ENCODE assay signal across 14 cellular contexts in the genomic region with DNA sequence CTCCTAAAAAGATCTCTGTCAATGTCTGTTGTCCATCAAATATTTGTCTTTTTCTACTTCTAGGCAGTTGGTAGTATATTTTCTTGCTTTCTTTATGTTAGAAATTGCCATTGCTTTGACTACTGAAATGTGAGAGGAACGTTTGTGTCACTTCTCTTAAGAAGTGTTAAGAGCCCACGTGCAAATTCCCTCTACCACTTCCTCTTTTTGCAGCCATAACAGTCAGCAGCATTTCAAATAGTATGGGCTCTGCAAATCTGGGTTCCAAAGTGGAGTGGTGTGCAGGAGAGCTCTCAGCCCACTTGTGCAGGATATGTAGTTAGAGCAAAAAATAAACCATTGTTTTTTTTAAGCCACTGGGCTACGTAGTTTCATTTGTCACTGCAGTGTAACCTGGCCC.
DNase-seq lines count a peak whose midpoint lies in the region; ATAC-seq lines count a peak whose summit lies in the region.
"Had no signal": no experiment of that assay in that cellular context is flagged by ENCODE, and none has a peak within 500 bp of the region (broad histone marks: within the 10 kb centered on the region; RNA-seq: fewer than 3 reads in every experiment).

No MANE protein-coding gene starts in this region.

- ATAC-seq in GM21390 (IDR thresholded peaks at IDR 0.05; ENCODE audit: unreplicated experiment) = peak; percentile 78
- ATAC-seq in left colon = no peak
- ATAC-seq: CD8-positive, alpha-beta T cell; SK-N-SH treated with all-trans-retinoic acid at 6 μM for 48 hours had no signal

- DNase-seq in CD1c-positive myeloid dendritic cell (ENCODE audit: extremely low spot score) = peak; percentile 2
- peak; percentile 61 for DNase-seq in KBM-7
- DNase-seq in SIG-M5 treated with dmso at 0.1 percent for 504 hours (lab: John Stamatoyannopoulos, UW; ENCODE audit: unreplicated experiment) = peak; percentile 35
- no peak for DNase-seq in left colon
- no peak for DNase-seq in NCI-H2081 (lab: John Stamatoyannopoulos, UW)
- no peak for DNase-seq in NCI-H524 (lab: John Stamatoyannopoulos, UW)
- no peak for DNase-seq in EL
- DNase-seq: activated CD4-positive, CD25-positive, alpha-beta regulatory T cell; activated naive CD4-positive, alpha-beta T cell; CD8-positive, alpha-beta T cell; cortex of kidney; NCI-H2227 treated with DMSO at 0.1 percent for 48 hours had no signal

- intact Hi-C loops in left colon (cut with DNase I, micrococcal nuclease) = no loop called here

- in situ Hi-C loops in KBM-7 (cut with MboI; ENCODE audit: low pct_unique_long_range_greater_than_20kb, low sequenced_read_pairs) = no loop called here

Comparison
In these comparisons a context has a peak if more than half of its experiments do, and no peak if none do; other contexts are left out.
1. DNase-seq: peak in CD1c-positive myeloid dendritic cell (single experiment), KBM-7 (single experiment) and SIG-M5 treated with dmso at 0.1 percent for 504 hours (single experiment); none in left colon (0 of 2), NCI-H2081 (0 of 2), NCI-H524 (0 of 2) and EL (single experiment).